ENCODE assay signal across 10 cellular contexts in genomic region chr7:5283421-5284303, GRCh38. TPM values are rescaled to one million over a fixed set of nuclear protein-coding genes. Genes with fewer than 3 reads are reported as not detected.
A peak's percentile ranks its signal among the peaks of the same experiment; 100 is the strongest.
DNase-seq lines count a peak whose midpoint lies in the region; ATAC-seq and TF ChIP-seq lines count a peak whose summit lies in the region.
"Had no signal": no experiment of that assay in that cellular context is flagged by ENCODE, and none has a peak within 500 bp of the region (broad histone marks: within the 10 kb centered on the region; RNA-seq: fewer than 3 reads in every experiment).

No MANE protein-coding gene starts in this region.

- H2AFZ ChIP-seq in PC-9 (no peak overlapping the region), trophoblast cell (ENCODE audit: insufficient read depth, low read length, poor library complexity) (no peak overlapping the region)

- no peaks in the 10 kb centered on the region for H3K79me1 ChIP-seq in trophoblast cell (ENCODE audit: low read length)

- no peak overlapping the region for H2AK5ac ChIP-seq in trophoblast cell (ENCODE audit: low read length)

- H4K12ac ChIP-seq in trophoblast cell (ENCODE audit: low read depth, low read length): peak overlapping the region; percentile 44

- CTCF ChIA-PET in Caco-2 (lab: Charles Lee): no interaction called here
- CTCF ChIA-PET in PC-9 (lab: Charles Lee): no interaction called here

- H3F3A ChIP-seq in PC-9 (ENCODE audit: insufficient read depth, low read depth): no peaks in the 10 kb centered on the region

- H3K79me2 ChIP-seq in PC-9 (ENCODE audit: low read depth): no peaks in the 10 kb centered on the region
- H3K79me2 ChIP-seq in trophoblast cell (ENCODE audit: control insufficient read depth, insufficient read depth, low read length, poor library complexity): no peaks in the 10 kb centered on the region

- H2BK5ac ChIP-seq in trophoblast cell (ENCODE audit: low read depth, low read length, poor library complexity): no peak overlapping the region

- no peak overlapping the region for H2BK120ac ChIP-seq in trophoblast cell (ENCODE audit: insufficient read depth, low read length, poor library complexity)

- H3K4ac ChIP-seq in trophoblast cell (ENCODE audit: low read depth, low read length): no peak overlapping the region

- H3K27me3 Mint-ChIP-seq in Caco-2 (ENCODE audit: insufficient read depth, unreplicated experiment): no peaks in the 10 kb centered on the region

- peaks cover 8% of the 10 kb centered on the region for H3K4me1 Mint-ChIP-seq in Caco-2 (ENCODE audit: low read depth, unreplicated experiment)

- H3K36me3 ChIP-seq in Caco-2 (ENCODE audit: control insufficient read depth, insufficient read depth, low read length) (no peaks in the 10 kb centered on the region), PC-9 (ENCODE audit: low read depth) (no peaks in the 10 kb centered on the region), trophoblast cell (ENCODE audit: control insufficient read depth in 1 of 2, insufficient read depth in 2 of 2, low read length in 2 of 2) (no peaks in the 10 kb centered on the region)

- no peak overlapping the region for H2BK12ac ChIP-seq in trophoblast cell (ENCODE audit: low read length)

- H3K4me3 ChIP-seq in Caco-2 (ENCODE audit: low read depth, low read length): peak overlapping the region; percentile 63
- peak overlapping the region; percentile 44; the same call in 1 of the 2 replicates for H3K4me3 ChIP-seq in PC-9
- H3K4me3 ChIP-seq in foreskin fibroblast (ENCODE audit: low read depth in 1 of 2, low read length in 2 of 2): peak overlapping the region; percentile 22 to 28
- peak overlapping the region; percentile 63 for H3K4me3 ChIP-seq in trophoblast cell (ENCODE audit: low read depth, low read length)

- H3K36me3 Mint-ChIP-seq in Caco-2 (ENCODE audit: insufficient read depth, unreplicated experiment): peaks cover 5% of the 10 kb centered on the region

- no peak for ATAC-seq in HG03159 (IDR thresholded peaks at IDR 0.05; ENCODE audit: unreplicated experiment)
- no peak for ATAC-seq in GM18517 (IDR thresholded peaks at IDR 0.05; ENCODE audit: unreplicated experiment)

- no peak overlapping the region for H4K8ac ChIP-seq in trophoblast cell (ENCODE audit: low read depth, low read length)

- no peak overlapping the region for H3K9ac ChIP-seq in trophoblast cell (ENCODE audit: low read length)

- H3K9me3 Mint-ChIP-seq in Caco-2 (ENCODE audit: unreplicated experiment): no peaks in the 10 kb centered on the region
- H3K9me3 Mint-ChIP-seq: stimulated activated naive CD8-positive, alpha-beta T cell treated with anti-CD3 and anti-CD28 coated beads, Interleukin-15, Interleukin-2, amounts not matched to agents 100 ng/mL and 50 ng/mL, for 24 hours had no signal

- H3K4me1 ChIP-seq in Caco-2 (peaks cover 7% of the 10 kb centered on the region), PC-9 (replicated peaks; ENCODE audit: insufficient read depth) (peaks cover 6% of the 10 kb centered on the region; the same call in 1 of the 2 replicates), trophoblast cell (ENCODE audit: control insufficient read depth in 1 of 2, insufficient read depth in 2 of 2, low read length in 2 of 2) (peaks cover 0 to 5% of the 10 kb centered on the region in 2 experiments)

- no peak for TF ChIP-seq CTCF in Caco-2 (IDR thresholded peaks at IDR 0.05; ENCODE audit: insufficient read depth in 1 of 2, low read depth in 1 of 2, low read length in 1 of 2, severe bottlenecking in 1 of 2, unreplicated experiment in 1 of 2)
- no peak for TF ChIP-seq CTCF in PC-9 (conservative IDR thresholded peaks at IDR 0.05)
- TF ChIP-seq CTCF in foreskin fibroblast (IDR thresholded peaks at IDR 0.05; ENCODE audit: low read depth, low read length): no peak

- H3K4me3 Mint-ChIP-seq in Caco-2 (ENCODE audit: unreplicated experiment): peak overlapping the region; percentile 54

- no peak for DNase-seq in Caco-2
- no peak for DNase-seq in PC-9
- peak in 1 of 2 donors; percentile 51 for DNase-seq in foreskin fibroblast
- DNase-seq in trophoblast cell: no peak
- no peak for DNase-seq in mesenteric fat pad (ENCODE audit: low spot score)
- DNase-seq in NCI-H524 (lab: John Stamatoyannopoulos, UW): no peak
- DNase-seq: activated naive CD4-positive, alpha-beta T cell had no signal

- peak overlapping the region; percentile 71 for H3K4me2 ChIP-seq in PC-9
- peak overlapping the region; percentile 71 for H3K4me2 ChIP-seq in trophoblast cell (ENCODE audit: low read length)

- H3K14ac ChIP-seq in trophoblast cell (ENCODE audit: low read length): no peak overlapping the region

- BruUV-seq in Caco-2 (replicated peaks; lab: Mats Ljungman, UMichigan) (no TSS peak), PC-9 (replicated peaks; lab: Mats Ljungman, UMichigan) (TSS peak; percentile 41)

- H3K27ac Mint-ChIP-seq in Caco-2 (ENCODE audit: unreplicated experiment): peak overlapping the region; percentile 33
- H3K27ac Mint-ChIP-seq: stimulated activated naive CD8-positive, alpha-beta T cell treated with anti-CD3 and anti-CD28 coated beads, Interleukin-15, Interleukin-2, amounts not matched to agents 100 ng/mL and 50 ng/mL, for 24 hours had no signal

- H3K9me3 ChIP-seq in Caco-2: no peaks in the 10 kb centered on the region
- H3K9me3 ChIP-seq in PC-9 (ENCODE audit: insufficient read depth, low read depth): no peaks in the 10 kb centered on the region
- peaks cover 2% of the 10 kb centered on the region for H3K9me3 ChIP-seq in trophoblast cell (ENCODE audit: insufficient read depth, low read depth, low read length)

- no CpG with 5 or more reads among the region's 46 CpGs for WGBS in trophoblast cell (ENCODE audit: extremely low coverage, insufficient coverage, insufficient read length)

- POLR2A ChIA-PET in Caco-2 (lab: Charles Lee): no interaction called here
- POLR2A ChIA-PET in PC-9 (lab: Charles Lee; ENCODE audit: unreplicated experiment): no interaction called here

- H3K27ac ChIP-seq in PC-9 (no peak overlapping the region), trophoblast cell (ENCODE audit: low read depth, low read length) (no peak overlapping the region)

- no peak overlapping the region for H3K23ac ChIP-seq in trophoblast cell (ENCODE audit: low read length)

- no peaks in the 10 kb centered on the region for H4K20me1 ChIP-seq in PC-9 (ENCODE audit: insufficient read depth)

- no peaks in the 10 kb centered on the region for H3K27me3 ChIP-seq in Caco-2 (replicated peaks; ENCODE audit: control insufficient read depth, insufficient read depth, low read length)
- H3K27me3 ChIP-seq in PC-9 (ENCODE audit: insufficient read depth, low read depth): peaks cover 21% of the 10 kb centered on the region; the same call in 1 of the 2 replicates
- H3K27me3 ChIP-seq in trophoblast cell (ENCODE audit: insufficient read depth, low read length): peaks cover 6% of the 10 kb centered on the region

- no peak overlapping the region for H3K18ac ChIP-seq in trophoblast cell (ENCODE audit: low read length)

- H3K9me2 ChIP-seq in PC-9 (ENCODE audit: insufficient read depth): no peaks in the 10 kb centered on the region

- intact Hi-C loops in Caco-2 (cut with micrococcal nuclease; ENCODE audit: unreplicated experiment) (no loop called here), PC-9 (cut with micrococcal nuclease; ENCODE audit: unreplicated experiment) (loop anchor here (2.0 kb wide), 1 partner anchor 43 kb away; no protein-coding TSS in a partner anchor)

- H4K91ac ChIP-seq in trophoblast cell (ENCODE audit: low read depth, low read length): no peak overlapping the region

RNA-seq across cellular contexts. Expression of gene SLC29A4, which starts 0.9 kb away (rescaled TPM):
- 34.6 and 38.4 TPM in 2 replicates for total RNA-seq in Caco-2 (2022)
- total RNA-seq in PC-9 (2021): 7.9 and 10.3 TPM in 2 replicates
- 4.3 and 4.5 TPM in 2 replicates for polyA plus RNA-seq in trophoblast cell (2013)
- total RNA-seq in mesenteric fat pad: 38.2 TPM
